Comparison of ENCODE assay signal across 1 cellular context in the genomic region with DNA sequence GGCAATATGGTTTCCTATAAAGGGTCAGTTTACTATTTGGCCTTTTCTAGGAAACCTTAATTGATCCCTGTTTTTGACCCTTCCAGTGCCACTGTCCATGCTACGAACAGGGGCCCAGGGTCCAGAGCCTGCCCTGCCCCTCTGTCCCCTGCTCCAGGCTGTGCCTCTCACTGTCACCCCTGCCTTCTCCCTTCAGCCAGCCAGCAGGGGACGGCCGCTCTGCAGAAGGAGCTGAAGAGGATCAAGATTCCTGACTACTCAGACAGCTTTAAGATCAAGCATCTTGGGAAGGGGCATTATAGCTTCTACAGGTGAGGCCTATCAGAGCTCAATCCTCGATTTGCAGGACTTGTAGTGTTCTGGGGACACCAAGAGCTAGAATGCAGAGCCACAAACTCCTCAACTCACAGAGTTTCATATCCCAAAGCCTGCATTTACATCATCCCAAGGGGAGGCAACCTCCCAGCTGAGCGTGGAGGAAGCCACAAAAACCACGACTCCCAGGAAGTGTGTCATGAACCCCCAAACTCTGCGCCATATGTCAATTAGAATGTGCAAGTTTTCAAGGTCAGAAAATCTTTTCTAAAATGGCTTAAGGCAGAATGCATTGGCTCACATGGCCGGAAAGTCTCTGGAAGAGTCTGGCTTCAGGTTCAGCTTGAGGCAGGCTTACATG.
TF ChIP-seq lines count a peak whose summit lies in the region.

No MANE protein-coding gene starts in this region.

TF ChIP-seq in K562, 482 proteins besides CTCF, POLR2A, EP300 and RAD21:
- TF ChIP-seq NR2C2 (CRISPR knock-in tag; IDR thresholded peaks at IDR 0.05) (no peak), NR2C2 (tag; IDR thresholded peaks at IDR 0.05) (peak; percentile 46; the same call in 1 of the 2 replicates), ZBTB43 (CRISPR knock-in tag; IDR thresholded peaks at IDR 0.05) (no peak), ZFX (CRISPR knock-in tag; IDR thresholded peaks at IDR 0.05) (no peak), GABPA (tag; conservative IDR thresholded peaks at IDR 0.05; ENCODE audit: low read depth) (0 out of 2 replicates have a peak, but pooled peaks have one; percentile 29), ZNF589 (CRISPR knock-in tag; IDR thresholded peaks at IDR 0.05; ENCODE audit: low read depth) (no peak), ZNF77 (CRISPR knock-in tag; IDR thresholded peaks at IDR 0.05) (no peak)
